14 cellular contexts compared by ENCODE assay signal in genomic region chr17:27199948-27200347, GRCh38.
"Had no signal": no experiment of that assay in that cellular context is flagged by ENCODE, and none has a peak within 500 bp of the region (broad histone marks: within the 10 kb centered on the region; RNA-seq: fewer than 3 reads in every experiment).

No MANE protein-coding gene starts in this region.

- DNase-seq: activated CD4-positive, alpha-beta T cell treated with anti-CD3 and anti-CD28 coated beads, Interleukin-2, amount 10 ng/mL, durations not matched to agents 24 days and 14 days; activated naive CD4-positive, alpha-beta T cell treated with anti-CD3 and anti-CD28 coated beads, Interleukin-2, amount 50 U/mL, for 16 hours; activated T-cell treated with anti-CD3 and anti-CD28 coated beads, Interleukin-2, amount 50 U/mL, for 1 hour; islet precursor cell; mesenchymal stem cell; naive thymus-derived CD8-positive, alpha-beta T cell; stimulated activated CD4-positive, alpha-beta T cell treated with anti-CD3 and anti-CD28 coated beads, Interleukin-2, amount 100 ng/mL, for 48 hours; stimulated activated naive CD4-positive, alpha-beta T cell; T-helper 2 cell; tibial artery had no signal

- H3K27ac Mint-ChIP-seq: activated CD4-positive, alpha-beta T cell treated with anti-CD3 and anti-CD28 coated beads, Interleukin-2, amount 10 ng/mL, durations not matched to agents 24 days and 14 days; naive thymus-derived CD8-positive, alpha-beta T cell; WTC11 had no signal

- H3K4me3 ChIP-seq: gastroesophageal sphincter, tibial artery, vagina had no signal

- H3K9me3 Mint-ChIP-seq: activated CD4-positive, alpha-beta T cell treated with anti-CD3 and anti-CD28 coated beads, Interleukin-2, amount 10 ng/mL, durations not matched to agents 24 days and 14 days had no signal

- H3K27ac ChIP-seq: gastroesophageal sphincter, tibial artery, vagina had no signal

- H3K4me3 Mint-ChIP-seq: activated CD4-positive, alpha-beta T cell treated with anti-CD3 and anti-CD28 coated beads, Interleukin-2, amount 10 ng/mL, durations not matched to agents 24 days and 14 days; naive thymus-derived CD8-positive, alpha-beta T cell; WTC11 had no signal

- H3K27me3 ChIP-seq: tibial artery, vagina had no signal

- H3K4me1 ChIP-seq: gastroesophageal sphincter, tibial artery, vagina had no signal

- H3K9me3 ChIP-seq: gastroesophageal sphincter, tibial artery, vagina had no signal

- H3K36me3 ChIP-seq: gastroesophageal sphincter, tibial artery, vagina had no signal

- H3K4me1 Mint-ChIP-seq: WTC11 had no signal

- ATAC-seq: gastroesophageal sphincter; left lobe of liver; naive thymus-derived CD8-positive, alpha-beta T cell; WTC11 had no signal
